In genomic region chr2:170582313-170582712, GRCh38 we compare ENCODE assay signal across 18 cellular contexts.
"Had no signal": no experiment of that assay in that cellular context is flagged by ENCODE, and none has a peak within 500 bp of the region (broad histone marks: within the 10 kb centered on the region; RNA-seq: fewer than 3 reads in every experiment).

No MANE protein-coding gene starts in this region.

- ATAC-seq: activated CD8-positive, alpha-beta T cell treated with anti-CD3 and anti-CD28 coated beads for 36 hours; activated T-helper 17 cell treated with anti-CD3 and anti-CD28 coated beads, Interleukin-2, amount 50 U/mL, for 72 hours; foreskin keratinocyte; left lung; stimulated activated memory B cell treated with anti-CD40 and anti-IgM and Interleukin-4, amounts not matched to agents 10 μg/mL and 1 μg/mL and 100 μg/mL, for 72 hours had no signal

- H3K4me1 ChIP-seq: left lung, parathyroid adenoma, testis had no signal

- H3K9ac ChIP-seq: parathyroid adenoma had no signal

- H2AFZ ChIP-seq: hepatocyte, parathyroid adenoma had no signal

- H3K4me3 ChIP-seq: hepatocyte, left lung, sigmoid colon, testis had no signal

- H3K9me3 ChIP-seq: left lung, sigmoid colon, testis had no signal

- H3K27ac ChIP-seq: epithelial cell of prostate, foreskin keratinocyte, hepatocyte, left lung, parathyroid adenoma, sigmoid colon, testis had no signal

- DNase-seq: activated CD4-positive, alpha-beta T cell treated with anti-CD3 and anti-CD28 coated beads for 4 hours; activated CD8-positive, alpha-beta T cell treated with anti-CD3 and anti-CD28 coated beads for 36 hours; activated naive CD4-positive, alpha-beta T cell treated with Interleukin-2 at 50 U/mL for 16 hours; activated naive CD8-positive, alpha-beta T cell treated with anti-CD3 and anti-CD28 coated beads, Interleukin-2, amount 10 ng/mL, durations not matched to agents 7 days and 5 days; activated T-cell treated with anti-CD3 and anti-CD28 coated beads, Interleukin-2, amount 50 U/mL, for 1 hour; foreskin keratinocyte; left lung; naive B cell; sigmoid colon; stimulated activated CD4-positive, alpha-beta T cell treated with anti-CD3 and anti-CD28 coated beads, Interleukin-4, amount 100 ng/mL, for 4 hours; T-helper 1 cell; T-helper 9 cell; testis had no signal

- H3K36me3 ChIP-seq: left lung, sigmoid colon had no signal

- H3K27me3 ChIP-seq: foreskin keratinocyte, hepatocyte, left lung, sigmoid colon, testis had no signal
